In the genomic region with DNA sequence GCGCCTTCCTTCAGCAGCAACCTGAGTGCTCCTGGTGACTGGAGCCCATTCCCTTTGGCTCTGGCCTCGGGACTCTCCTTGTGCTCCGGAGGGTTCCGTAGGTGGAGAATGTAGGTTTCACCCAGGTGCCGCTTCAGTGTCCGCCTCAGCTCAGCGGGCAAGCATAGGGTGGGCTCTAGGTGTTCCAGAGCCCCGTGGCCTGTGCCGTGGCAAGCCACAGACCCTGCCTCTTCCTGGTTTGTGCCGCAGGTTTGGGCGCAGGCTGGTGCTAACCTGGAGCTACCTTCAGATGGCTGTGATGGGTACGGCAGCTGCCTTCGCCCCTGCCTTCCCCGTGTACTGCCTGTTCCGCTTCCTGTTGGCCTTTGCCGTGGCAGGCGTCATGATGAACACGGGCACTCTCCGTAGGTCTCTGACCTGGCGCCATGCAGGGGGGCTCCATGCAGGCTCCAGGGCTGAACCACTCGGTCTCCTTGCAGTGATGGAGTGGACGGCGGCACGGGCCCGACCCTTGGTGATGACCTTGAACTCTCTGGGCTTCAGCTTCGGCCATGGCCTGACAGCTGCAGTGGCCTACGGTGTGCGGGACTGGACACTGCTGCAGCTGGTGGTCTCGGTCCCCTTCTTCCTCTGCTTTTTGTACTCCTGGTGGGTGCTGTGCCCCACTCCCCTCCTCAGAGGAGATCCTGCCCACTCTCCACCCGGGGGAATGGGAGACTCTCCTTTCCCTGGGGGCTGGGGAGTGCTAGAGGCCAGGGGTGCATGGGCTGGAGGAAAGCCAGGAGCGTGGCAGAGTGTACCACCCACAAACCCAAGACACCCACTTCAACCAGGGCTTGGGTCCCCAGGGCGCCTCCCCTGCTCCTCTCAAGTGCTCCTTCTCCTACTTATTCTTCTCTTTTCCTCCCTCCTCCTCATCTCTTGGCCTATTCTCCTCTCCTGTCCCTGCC, we compare ENCODE assay signal across 24 cellular contexts. TPM values are rescaled to one million over a fixed set of nuclear protein-coding genes. Genes with fewer than 3 reads are reported as not detected.
DNase-seq lines count a peak whose midpoint lies in the region; ATAC-seq, FAIRE-seq and TF ChIP-seq lines count a peak whose summit lies in the region.
"Had no signal": no experiment of that assay in that cellular context is flagged by ENCODE, and none has a peak within 500 bp of the region (broad histone marks: within the 10 kb centered on the region; RNA-seq: fewer than 3 reads in every experiment).

No MANE protein-coding gene starts in this region.

- H3K4me1 Mint-ChIP-seq in chondrocyte (ENCODE audit: low read depth), result no peaks in the 10 kb centered on the region
- H3K4me1 Mint-ChIP-seq: GM23338, IgD-negative memory B cell had no signal

- TF ChIP-seq CTCF in right lobe of liver (IDR thresholded peaks at IDR 0.05) (no peak), HepG2 (CRISPR knock-in tag; IDR thresholded peaks at IDR 0.05) (no peak), chondrocyte (IDR thresholded peaks at IDR 0.05) (no peak)

- H3K9ac ChIP-seq in HepG2 (ENCODE audit: insufficient read depth, low read depth, low read length), result no peak overlapping the region
- H3K9ac ChIP-seq in neuronal stem cell (ENCODE audit: low read depth, low read length, poor library complexity), result no peak overlapping the region
- H3K9ac ChIP-seq: SK-N-SH had no signal

- peak overlapping the region; percentile 46 for H3K18ac ChIP-seq in neuronal stem cell (ENCODE audit: low read length)

- peaks cover 0 to 4% (median 0%) of the 10 kb centered on the region in 4 donors for H3K9me3 ChIP-seq in right lobe of liver
- H3K9me3 ChIP-seq in HepG2 (ENCODE audit: low read length), result peaks cover 20% of the 10 kb centered on the region
- peaks cover 0 to 1% of the 10 kb centered on the region in 2 donors for H3K9me3 ChIP-seq in neuronal stem cell (replicated peaks in 1 of 2; ENCODE audit: control insufficient read depth in 2 of 2, insufficient read depth in 1 of 2, low read depth in 1 of 2, low read length in 2 of 2)
- H3K9me3 ChIP-seq: SK-N-SH had no signal

- H3K79me2 ChIP-seq in HepG2 (ENCODE audit: insufficient read depth, low read length), result no peaks in the 10 kb centered on the region

- no peaks in the 10 kb centered on the region for H4K20me1 ChIP-seq in HepG2 (ENCODE audit: insufficient read depth, low read length)

- H2AFZ ChIP-seq in HepG2 (ENCODE audit: low read length), result no peak overlapping the region
- H2AFZ ChIP-seq in neuronal stem cell (ENCODE audit: low read length), result no peak overlapping the region
- H2AFZ ChIP-seq: GM23338 had no signal

- intact Hi-C loops in right lobe of liver (cut with DNase I), result no loop called here
- intact Hi-C loops in HepG2 (cut with micrococcal nuclease; ENCODE audit: unreplicated experiment), result no loop called here

- no TSS peak for BruUV-seq in HepG2 (replicated peaks; lab: Mats Ljungman, UMichigan)

- H3K4me2 ChIP-seq in HepG2 (ENCODE audit: low read depth, low read length) (no peak overlapping the region), neuronal stem cell (ENCODE audit: insufficient read depth, low read length, poor library complexity, severe bottlenecking) (no peak overlapping the region)
- H3K4me2 ChIP-seq: GM23338, SK-N-SH had no signal

- H3K36me3 ChIP-seq in right lobe of liver (no peaks in the 10 kb centered on the region), HepG2 (replicated peaks in 1 of 2; ENCODE audit: control insufficient read depth in 1 of 2, insufficient read depth in 2 of 2, low read length in 2 of 2) (no peaks in the 10 kb centered on the region), neuronal stem cell (replicated peaks in 1 of 2; ENCODE audit: control insufficient read depth in 2 of 2, insufficient read depth in 2 of 2, low read length in 2 of 2) (no peaks in the 10 kb centered on the region)

- no peak for TF ChIP-seq RAD21 in HepG2 (CRISPR knock-in tag; IDR thresholded peaks at IDR 0.05)

- H4K8ac ChIP-seq in neuronal stem cell (ENCODE audit: low read depth, low read length), result no peak overlapping the region

- H3K23ac ChIP-seq in neuronal stem cell (ENCODE audit: low read depth, low read length, poor library complexity), result peak overlapping the region; percentile 40

- no peak overlapping the region for H3K4me3 ChIP-seq in right lobe of liver
- H3K4me3 ChIP-seq in HepG2 (replicated peaks in 1 of 3; ENCODE audit: insufficient read depth in 1 of 3, low read depth in 2 of 3, low read length in 3 of 3), result no peak overlapping the region
- no peak overlapping the region for H3K4me3 ChIP-seq in neuronal stem cell (ENCODE audit: low read length in 2 of 2)
- H3K4me3 ChIP-seq: GM23338 had no signal

- H2BK12ac ChIP-seq in neuronal stem cell (ENCODE audit: low read length), result no peak overlapping the region

- no peak overlapping the region for H3K27ac ChIP-seq in right lobe of liver
- H3K27ac ChIP-seq in HepG2 (ENCODE audit: extremely low read length, insufficient read depth, low read length), result no peak overlapping the region
- no peak overlapping the region for H3K27ac ChIP-seq in neuronal stem cell (replicated peaks; ENCODE audit: low read length)

- no peak overlapping the region for H4K91ac ChIP-seq in neuronal stem cell (ENCODE audit: low read depth, low read length, poor library complexity)

- POLR2A ChIA-PET in HepG2 (lab: Yijun Ruan, JAX), result no interaction called here

- in situ Hi-C loops in HepG2 (cut with HindIII; ENCODE audit: extremely low pct_ligation_motif_present, low pct_unique_long_range_greater_than_20kb), result no loop called here

- H3K4me1 ChIP-seq in right lobe of liver (peaks cover 0 to 7% (median 0%) of the 10 kb centered on the region in 4 donors), HepG2 (ENCODE audit: insufficient read depth, low read length) (peaks cover 18% of the 10 kb centered on the region), neuronal stem cell (ENCODE audit: control insufficient read depth in 2 of 2, insufficient read depth in 1 of 2, low read depth in 1 of 2, low read length in 2 of 2) (no peaks in the 10 kb centered on the region)

- no peak overlapping the region for H2BK5ac ChIP-seq in neuronal stem cell (ENCODE audit: low read length)

- H3K27me3 ChIP-seq in right lobe of liver (no peaks in the 10 kb centered on the region), HepG2 (ENCODE audit: control insufficient read depth in 1 of 2, insufficient read depth in 2 of 2, low read length in 2 of 2) (peaks cover under 1 to 11% of the 10 kb centered on the region in 2 experiments; a peak in 3 of 5 replicates), neuronal stem cell (ENCODE audit: control insufficient read depth in 3 of 3, insufficient read depth in 3 of 3, low read depth in 1 of 3, low read length in 3 of 3) (no peaks in the 10 kb centered on the region)

- H3K4ac ChIP-seq in neuronal stem cell (ENCODE audit: low read length), result peak overlapping the region; percentile 5

- peaks cover 9% of the 10 kb centered on the region for H3K9me3 Mint-ChIP-seq in chondrocyte (ENCODE audit: low read depth)

- TF ChIP-seq EP300 in HepG2 (IDR thresholded peaks at IDR 0.05; ENCODE audit: low read depth in 2 of 2, low read length in 2 of 2) (no peak), HepG2 (CRISPR knock-in tag; IDR thresholded peaks at IDR 0.05; ENCODE audit: borderline replicate concordance) (no peak)

- no peaks in the 10 kb centered on the region for H3K79me1 ChIP-seq in neuronal stem cell (ENCODE audit: low read depth, low read length)

- CTCF ChIA-PET in HepG2 (lab: Yijun Ruan, JAX; ENCODE audit: low intra/inter-chr PET ratio, low total read pairs), result no interaction called here

- TF ChIP-seq POLR2A in right lobe of liver (IDR thresholded peaks at IDR 0.05) (no peak), HepG2 (IDR thresholded peaks at IDR 0.05; ENCODE audit: insufficient read depth in 1 of 2, low read depth in 2 of 2, low read length in 2 of 2) (no peak), GM18505 (IDR thresholded peaks at IDR 0.05; ENCODE audit: borderline replicate concordance, extremely low read depth, insufficient read depth, insufficient read length) (no peak)

- peaks cover 2% of the 10 kb centered on the region for H3K36me3 Mint-ChIP-seq in chondrocyte (ENCODE audit: low read depth)
- H3K36me3 Mint-ChIP-seq: IgD-negative memory B cell had no signal

- H2BK120ac ChIP-seq in neuronal stem cell (ENCODE audit: low read depth, low read length), result no peak overlapping the region

- peak in 2 of 3 donors; percentile 10 to 45 for DNase-seq in right lobe of liver
- no peak for DNase-seq in HepG2 (ENCODE audit: low spot score)
- peak; percentile 92 for DNase-seq in chondrocyte (ENCODE audit: low spot score)
- no peak for DNase-seq in neuronal stem cell (ENCODE audit: low spot score)
- DNase-seq in NCI-H82 (lab: John Stamatoyannopoulos, UW), result no peak
- DNase-seq: CD4-positive, alpha-beta T cell; COR-L47; DMS79 treated with DMSO at 0.1 percent for 48 hours; HCEC 1CT; MV-4-11; NCI-H1105 treated with DMSO at 0.1 percent for 48 hours; NCI-H2029 treated with DMSO at 0.1 percent for 48 hours; NCI-H345; NCI-H524; SHP77 treated with DMSO at 0.1 percent for 48 hours; SK-N-SH had no signal

- no peak overlapping the region for H3K27ac Mint-ChIP-seq in chondrocyte (ENCODE audit: unreplicated experiment)
- H3K27ac Mint-ChIP-seq: CD4-positive, alpha-beta T cell; GM23338; IgD-negative memory B cell had no signal

- no peak overlapping the region for H3K4me3 Mint-ChIP-seq in chondrocyte (ENCODE audit: unreplicated experiment)
- H3K4me3 Mint-ChIP-seq: CD4-positive, alpha-beta T cell; GM23338; IgD-negative memory B cell had no signal

- WGBS in right lobe of liver (ENCODE audit: insufficient coverage, low coverage, low lambda C conversion rate, missing lambda C conversion rate), result 68% methylated on average over 10 of the region's 32 CpGs
- 56% methylated on average over 11 of the region's 32 CpGs for WGBS in HepG2 (ENCODE audit: low lambda C conversion rate)
- WGBS in neuronal stem cell (ENCODE audit: extremely low coverage in 2 of 2, insufficient read length in 2 of 2, insufficient replicate concordance in 1 of 2), 2 donors, result no CpG with 5 or more reads among the region's 32 CpGs

- FAIRE-seq in HepG2 (lab: Jason Lieb, UNC), result no peak
- FAIRE-seq: RCC 7860 had no signal

- H3K27me3 Mint-ChIP-seq in chondrocyte (ENCODE audit: low read depth), result peaks cover 8% of the 10 kb centered on the region
- H3K27me3 Mint-ChIP-seq: CD4-positive, alpha-beta T cell had no signal

- ATAC-seq in right lobe of liver, result no peak
- no peak; the same call in 2 of the 3 replicates for ATAC-seq in HepG2
- no peak for ATAC-seq in GM18505 (IDR thresholded peaks at IDR 0.05; ENCODE audit: unreplicated experiment)
- no peak for ATAC-seq in GM21515 (IDR thresholded peaks at IDR 0.05; ENCODE audit: unreplicated experiment)
- ATAC-seq: GM23338 had no signal

- peak overlapping the region; percentile 31 for H2BK15ac ChIP-seq in neuronal stem cell (ENCODE audit: low read length)

- H2AK5ac ChIP-seq in neuronal stem cell (ENCODE audit: low read depth, low read length), result peak overlapping the region; percentile 91

- H3K14ac ChIP-seq in neuronal stem cell (ENCODE audit: low read length), result peak overlapping the region; percentile 75

RNA-seq across cellular contexts. Expression of a gene that starts 2.4 kb away (rescaled TPM):
- total RNA-seq in right lobe of liver, result under 1 TPM in 3 of 6 experiments, not detected in 3; 0.22 to 0.80 (median 0.74) TPM
- not detected in 2 replicates for total RNA-seq in HepG2 (2016; rRNA removed; fragmentation: Illumina TruSeq; extraction: Trizol)
- not detected in 2 replicates for total RNA-seq in HepG2 (2016; cell fraction: cytosol; rRNA removed; fragmentation: Illumina TruSeq; extraction: Trizol; ENCODE audit: low read depth)
- total RNA-seq in HepG2 (2016; cell fraction: insoluble cytoplasmic fraction; rRNA removed; fragmentation: Illumina TruSeq; extraction: Trizol), result not detected in 2 replicates
- total RNA-seq in HepG2 (2016; cell fraction: membrane; rRNA removed; fragmentation: Illumina TruSeq; extraction: Trizol), result not detected in 2 replicates
- total RNA-seq in HepG2 (2016; cell fraction: nucleus; rRNA removed; fragmentation: Illumina TruSeq; extraction: Trizol), result not detected in 2 replicates
- polyA plus RNA-seq in HepG2 (2011; rRNA removed), result not detected in 2 replicates
- polyA plus RNA-seq in HepG2 (2011; cell fraction: cytosol; rRNA removed), result not detected in 2 replicates
- not detected in 2 replicates for polyA plus RNA-seq in HepG2 (2011; cell fraction: nucleus; rRNA removed)
- not detected in 2 replicates for polyA plus RNA-seq in HepG2 (2012)
- not detected in 2 replicates for polyA plus RNA-seq in HepG2 (2016; cell fraction: cytosol; fragmentation: Illumina TruSeq; extraction: Trizol; ENCODE audit: low read depth)
- not detected in 2 replicates for polyA plus RNA-seq in HepG2 (2016; cell fraction: insoluble cytoplasmic fraction; fragmentation: Illumina TruSeq; extraction: Trizol; ENCODE audit: low read depth)
- not detected in 2 replicates for polyA plus RNA-seq in HepG2 (2016; cell fraction: membrane; fragmentation: Illumina TruSeq; extraction: Trizol; ENCODE audit: low read depth)
- not detected in 2 replicates for polyA plus RNA-seq in HepG2 (2016; cell fraction: nucleus; fragmentation: Illumina TruSeq; extraction: Trizol; ENCODE audit: insufficient read depth, low read depth)
- polyA minus RNA-seq in HepG2 (2011; rRNA and poly(A)+ RNA removed; ENCODE audit: low replicate concordance), result not detected in 2 replicates
- not detected in 2 replicates for polyA minus RNA-seq in HepG2 (2011; cell fraction: cytosol; rRNA and poly(A)+ RNA removed)
- not detected in 2 replicates for polyA minus RNA-seq in HepG2 (2011; cell fraction: nucleus; rRNA and poly(A)+ RNA removed)
- total RNA-seq in chondrocyte, result not detected in 3 replicates
- polyA plus RNA-seq in neuronal stem cell (2013, experiment 1 of 2), result not detected
- polyA plus RNA-seq in neuronal stem cell (2013, experiment 2 of 2), result not detected
- total RNA-seq: CD4-positive, alpha-beta T cell; GM23338; M059J; OCI-LY7 had no signal
- polyA plus RNA-seq: BJ, GM23338, IgD-negative memory B cell, SK-N-SH had no signal

RNA-seq across cellular contexts. Expression of a gene that starts 37.7 kb away (rescaled TPM):
- total RNA-seq in right lobe of liver, result 1 to 10 TPM in 2 of 6 experiments, under 1 TPM in 2, not detected in 2; 0.11 to 3.9 (median 0.65) TPM
- 0.10 and 0.51 TPM in 2 replicates for total RNA-seq in HepG2 (2016; rRNA removed; fragmentation: Illumina TruSeq; extraction: Trizol)
- total RNA-seq in HepG2 (2016; cell fraction: cytosol; rRNA removed; fragmentation: Illumina TruSeq; extraction: Trizol; ENCODE audit: low read depth), result 0.18 TPM in 1 of 2 replicates, not detected in the other
- 0.18 and 0.41 TPM in 2 replicates for total RNA-seq in HepG2 (2016; cell fraction: insoluble cytoplasmic fraction; rRNA removed; fragmentation: Illumina TruSeq; extraction: Trizol)
- total RNA-seq in HepG2 (2016; cell fraction: membrane; rRNA removed; fragmentation: Illumina TruSeq; extraction: Trizol), result 0.12 and 0.24 TPM in 2 replicates
- total RNA-seq in HepG2 (2016; cell fraction: nucleus; rRNA removed; fragmentation: Illumina TruSeq; extraction: Trizol), result 0.75 and 0.91 TPM in 2 replicates
- 1.1 and 1.9 TPM in 2 replicates for polyA plus RNA-seq in HepG2 (2011; rRNA removed)
- polyA plus RNA-seq in HepG2 (2011; cell fraction: cytosol; rRNA removed), result 0.68 and 1.0 TPM in 2 replicates
- polyA plus RNA-seq in HepG2 (2011; cell fraction: nucleus; rRNA removed), result 5.3 and 5.4 TPM in 2 replicates
- 1.0 and 1.1 TPM in 2 replicates for polyA plus RNA-seq in HepG2 (2012)
- 0.09 and 0.10 TPM in 2 replicates for polyA plus RNA-seq in HepG2 (2016; cell fraction: cytosol; fragmentation: Illumina TruSeq; extraction: Trizol; ENCODE audit: low read depth)
- polyA plus RNA-seq in HepG2 (2016; cell fraction: insoluble cytoplasmic fraction; fragmentation: Illumina TruSeq; extraction: Trizol; ENCODE audit: low read depth), result 0.23 and 0.35 TPM in 2 replicates
- 0.21 TPM in 1 of 2 replicates, not detected in the other for polyA plus RNA-seq in HepG2 (2016; cell fraction: membrane; fragmentation: Illumina TruSeq; extraction: Trizol; ENCODE audit: low read depth)
- polyA plus RNA-seq in HepG2 (2016; cell fraction: nucleus; fragmentation: Illumina TruSeq; extraction: Trizol; ENCODE audit: insufficient read depth, low read depth), result 1.9 TPM in 2 replicates
- 1.6 TPM in 1 of 2 replicates, not detected in the other for polyA minus RNA-seq in HepG2 (2011; rRNA and poly(A)+ RNA removed; ENCODE audit: low replicate concordance)
- polyA minus RNA-seq in HepG2 (2011; cell fraction: cytosol; rRNA and poly(A)+ RNA removed), result 0.40 and 0.44 TPM in 2 replicates
- polyA minus RNA-seq in HepG2 (2011; cell fraction: nucleus; rRNA and poly(A)+ RNA removed), result 0.37 and 1.5 TPM in 2 replicates
- total RNA-seq in chondrocyte, result 0.15 TPM in 1 of 3 replicates, not detected in the others
- 0.04 TPM for polyA plus RNA-seq in neuronal stem cell (2013, experiment 1 of 2)
- not detected for polyA plus RNA-seq in neuronal stem cell (2013, experiment 2 of 2)
- total RNA-seq: CD4-positive, alpha-beta T cell; GM23338; M059J had no signal
- polyA plus RNA-seq: BJ, GM23338, IgD-negative memory B cell, SK-N-SH had no signal

Comparison
In these comparisons a context has a peak if more than half of its experiments do, and no peak if none do; other contexts are left out.
1. DNase-seq: peak in right lobe of liver (2 of 3) and chondrocyte (single experiment); none in HepG2 (single experiment), neuronal stem cell (single experiment) and NCI-H82 (single experiment).